ENCODE assay signal across 39 cellular contexts in the genomic region with DNA sequence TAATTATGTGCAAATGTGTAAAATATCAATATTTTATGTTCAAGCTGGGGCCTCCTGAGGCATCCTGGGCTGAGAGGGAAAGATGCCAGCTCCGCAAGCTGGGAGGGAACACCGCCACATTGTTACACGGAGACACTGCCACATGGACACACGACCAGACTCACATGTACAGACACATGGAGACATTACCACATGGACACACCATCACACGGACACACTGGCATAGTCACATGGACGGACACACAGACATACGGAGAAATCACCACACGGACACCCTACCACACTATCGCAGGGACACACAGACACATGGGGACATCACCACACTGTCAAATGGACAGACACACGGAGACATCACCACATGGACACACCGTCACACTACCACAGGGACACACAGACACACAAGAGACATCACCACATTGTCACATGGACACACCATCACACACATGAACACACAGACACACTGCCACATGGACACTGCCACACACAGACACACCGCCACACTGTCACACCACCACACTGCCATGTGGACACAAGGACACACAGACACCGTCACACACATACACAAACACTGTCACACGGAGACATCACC.
"Had no signal": no experiment of that assay in that cellular context is flagged by ENCODE, and none has a peak within 500 bp of the region (broad histone marks: within the 10 kb centered on the region; RNA-seq: fewer than 3 reads in every experiment).

No MANE protein-coding gene starts in this region.

- H3K9me3 ChIP-seq: ascending aorta, MG63 had no signal

- H3K27ac ChIP-seq: ascending aorta, cardiac muscle cell, PC-9, RWPE1, VCaP had no signal

- ATAC-seq: activated CD8-positive, alpha-beta memory T cell treated with anti-CD3 and anti-CD28 coated beads, Interleukin-2, amount 10 ng/mL, durations not matched to agents 7 days and 5 days; Right ventricle myocardium inferior had no signal

- H2AFZ ChIP-seq: PC-9 had no signal

- H3K4me1 ChIP-seq: ascending aorta had no signal

- H3K36me3 ChIP-seq: ascending aorta, cardiac muscle cell, MG63 had no signal

- DNase-seq: activated B cell treated with CpG ODN at 0.5 μM for 24 hours; activated CD4-positive, alpha-beta memory T cell treated with anti-CD3 and anti-CD28 coated beads, Interleukin-2, amount 10 ng/mL, durations not matched to agents 7 days and 5 days; activated CD4-positive, alpha-beta T cell treated with anti-CD3 and anti-CD28 coated beads for 4 hours; activated CD4-positive, alpha-beta T cell treated with anti-CD3 and anti-CD28 coated beads, Interleukin-2, amount 50 U/mL, for 1 hour; activated CD4-positive, CD25-positive, alpha-beta regulatory T cell treated with anti-CD3 and anti-CD28 coated beads, Interleukin-2, amount 50 U/mL, for 72 hours; activated CD8-positive, alpha-beta memory T cell treated with anti-CD3 and anti-CD28 coated beads for 24 hours; activated CD8-positive, alpha-beta memory T cell treated with anti-CD3 and anti-CD28 coated beads, Interleukin-2, amount 10 ng/mL, durations not matched to agents 7 days and 5 days; activated CD8-positive, alpha-beta memory T cell treated with anti-CD3 and anti-CD28 coated beads, Interleukin-2, amount 50 U/mL, for 48 hours; activated effector memory CD4-positive, alpha-beta T cell treated with Interleukin-2 at 50 U/mL for 16 hours; activated naive CD4-positive, alpha-beta T cell treated with anti-CD3 and anti-CD28 coated beads, Interleukin-2, amount 50 U/mL, for 16 hours; activated naive CD8-positive, alpha-beta T cell treated with anti-CD3 and anti-CD28 coated beads, Interleukin-2, amount 10 ng/mL, durations not matched to agents 7 days and 5 days; activated T-cell treated with anti-CD3 and anti-CD28 coated beads, Interleukin-2, amount 50 U/mL, for 48 hours; amygdala; Kasumi-1; KG1; MG63; NCI-H1048; NCI-H1105 treated with DMSO at 0.1 percent for 48 hours; NCI-H1436; NCI-H1694; NCI-H1930; NCI-H2081 treated with DMSO at 0.1 percent for 48 hours; NCI-H345; NCI-H510A; NCI-H526; NCI-H748 treated with DMSO at 0.1 percent for 48 hours; NK-92 treated with Interleukin-12 subunit alpha and Interleukin-12 subunit beta, amount 100 ng/mL, for 24 hours; PC-9; SIG-M5; SW 1271; T-helper 1 cell; T-helper 2 cell; T-helper 9 cell had no signal

- H3K27me3 ChIP-seq: ascending aorta, cardiac muscle cell, MG63 had no signal

- FAIRE-seq: RCC 7860 had no signal

- H3K4me3 ChIP-seq: ascending aorta, cardiac muscle cell, MG63, PC-9 had no signal

- H3K4me2 ChIP-seq: PC-9 had no signal
